1 cellular context compared by ENCODE assay signal in the genomic region with DNA sequence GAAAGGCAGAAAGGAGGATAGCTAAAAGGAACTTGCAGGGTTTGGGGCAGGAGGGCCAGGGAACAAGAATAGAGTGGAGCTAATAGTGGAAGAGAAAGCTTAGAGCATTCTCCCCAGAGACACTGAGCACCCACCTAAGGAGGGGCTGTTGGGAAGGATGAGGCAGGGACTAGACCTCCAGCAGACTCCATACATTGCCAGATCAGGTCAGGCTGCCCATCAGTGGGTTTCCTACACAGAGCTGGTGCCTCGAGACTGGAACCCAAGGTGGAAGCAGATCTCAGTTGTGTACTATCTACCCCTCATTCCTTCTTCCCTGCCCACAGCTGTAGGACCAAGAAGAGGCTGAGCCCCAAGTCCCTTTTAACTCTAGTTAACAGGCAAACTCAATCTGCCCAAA.
TF ChIP-seq lines count a peak whose summit lies in the region.

No MANE protein-coding gene starts in this region.

TF ChIP-seq in WTC11, 78 proteins besides CTCF, POLR2A, EP300 and RAD21 (continued from another document):
- TF ChIP-seq, protein P1, sequence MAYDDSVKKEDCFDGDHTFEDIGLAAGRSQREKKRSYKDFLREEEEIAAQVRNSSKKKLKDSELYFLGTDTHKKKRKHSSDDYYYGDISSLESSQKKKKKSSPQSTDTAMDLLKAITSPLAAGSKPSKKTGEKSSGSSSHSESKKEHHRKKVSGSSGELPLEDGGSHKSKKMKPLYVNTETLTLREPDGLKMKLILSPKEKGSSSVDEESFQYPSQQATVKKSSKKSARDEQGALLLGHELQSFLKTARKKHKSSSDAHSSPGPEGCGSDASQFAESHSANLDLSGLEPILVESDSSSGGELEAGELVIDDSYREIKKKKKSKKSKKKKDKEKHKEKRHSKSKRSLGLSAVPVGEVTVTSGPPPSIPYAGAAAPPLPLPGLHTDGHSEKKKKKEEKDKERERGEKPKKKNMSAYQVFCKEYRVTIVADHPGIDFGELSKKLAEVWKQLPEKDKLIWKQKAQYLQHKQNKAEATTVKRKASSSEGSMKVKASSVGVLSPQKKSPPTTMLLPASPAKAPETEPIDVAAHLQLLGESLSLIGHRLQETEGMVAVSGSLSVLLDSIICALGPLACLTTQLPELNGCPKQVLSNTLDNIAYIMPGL (CRISPR knock-in tag; IDR thresholded peaks at IDR 0.05): no peak
- TF ChIP-seq NR3C1 (CRISPR knock-in tag; conservative IDR thresholded peaks at IDR 0.05; ENCODE audit: low read depth): no peak
- no peak for TF ChIP-seq NFE2L1 (CRISPR knock-in tag; IDR thresholded peaks at IDR 0.05)
- TF ChIP-seq MYBL2 (CRISPR knock-in tag; IDR thresholded peaks at IDR 0.05): no peak
- TF ChIP-seq, protein P2, sequence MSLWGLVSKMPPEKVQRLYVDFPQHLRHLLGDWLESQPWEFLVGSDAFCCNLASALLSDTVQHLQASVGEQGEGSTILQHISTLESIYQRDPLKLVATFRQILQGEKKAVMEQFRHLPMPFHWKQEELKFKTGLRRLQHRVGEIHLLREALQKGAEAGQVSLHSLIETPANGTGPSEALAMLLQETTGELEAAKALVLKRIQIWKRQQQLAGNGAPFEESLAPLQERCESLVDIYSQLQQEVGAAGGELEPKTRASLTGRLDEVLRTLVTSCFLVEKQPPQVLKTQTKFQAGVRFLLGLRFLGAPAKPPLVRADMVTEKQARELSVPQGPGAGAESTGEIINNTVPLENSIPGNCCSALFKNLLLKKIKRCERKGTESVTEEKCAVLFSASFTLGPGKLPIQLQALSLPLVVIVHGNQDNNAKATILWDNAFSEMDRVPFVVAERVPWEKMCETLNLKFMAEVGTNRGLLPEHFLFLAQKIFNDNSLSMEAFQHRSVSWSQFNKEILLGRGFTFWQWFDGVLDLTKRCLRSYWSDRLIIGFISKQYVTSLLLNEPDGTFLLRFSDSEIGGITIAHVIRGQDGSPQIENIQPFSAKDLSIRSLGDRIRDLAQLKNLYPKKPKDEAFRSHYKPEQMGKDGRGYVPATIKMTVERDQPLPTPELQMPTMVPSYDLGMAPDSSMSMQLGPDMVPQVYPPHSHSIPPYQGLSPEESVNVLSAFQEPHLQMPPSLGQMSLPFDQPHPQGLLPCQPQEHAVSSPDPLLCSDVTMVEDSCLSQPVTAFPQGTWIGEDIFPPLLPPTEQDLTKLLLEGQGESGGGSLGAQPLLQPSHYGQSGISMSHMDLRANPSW (CRISPR knock-in tag; conservative IDR thresholded peaks at IDR 0.05; ENCODE audit: low read depth): no peak
- TF ChIP-seq TEAD4 (CRISPR knock-in tag; IDR thresholded peaks at IDR 0.05): no peak
- TF ChIP-seq, protein P3, sequence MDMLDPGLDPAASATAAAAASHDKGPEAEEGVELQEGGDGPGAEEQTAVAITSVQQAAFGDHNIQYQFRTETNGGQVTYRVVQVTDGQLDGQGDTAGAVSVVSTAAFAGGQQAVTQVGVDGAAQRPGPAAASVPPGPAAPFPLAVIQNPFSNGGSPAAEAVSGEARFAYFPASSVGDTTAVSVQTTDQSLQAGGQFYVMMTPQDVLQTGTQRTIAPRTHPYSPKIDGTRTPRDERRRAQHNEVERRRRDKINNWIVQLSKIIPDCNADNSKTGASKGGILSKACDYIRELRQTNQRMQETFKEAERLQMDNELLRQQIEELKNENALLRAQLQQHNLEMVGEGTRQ (CRISPR knock-in tag; IDR thresholded peaks at IDR 0.05): no peak
- TF ChIP-seq ATF1 (CRISPR knock-in tag; IDR thresholded peaks at IDR 0.05): no peak
- no peak for TF ChIP-seq MXD4 (CRISPR knock-in tag; IDR thresholded peaks at IDR 0.05; ENCODE audit: borderline replicate concordance)
- TF ChIP-seq, protein P4, sequence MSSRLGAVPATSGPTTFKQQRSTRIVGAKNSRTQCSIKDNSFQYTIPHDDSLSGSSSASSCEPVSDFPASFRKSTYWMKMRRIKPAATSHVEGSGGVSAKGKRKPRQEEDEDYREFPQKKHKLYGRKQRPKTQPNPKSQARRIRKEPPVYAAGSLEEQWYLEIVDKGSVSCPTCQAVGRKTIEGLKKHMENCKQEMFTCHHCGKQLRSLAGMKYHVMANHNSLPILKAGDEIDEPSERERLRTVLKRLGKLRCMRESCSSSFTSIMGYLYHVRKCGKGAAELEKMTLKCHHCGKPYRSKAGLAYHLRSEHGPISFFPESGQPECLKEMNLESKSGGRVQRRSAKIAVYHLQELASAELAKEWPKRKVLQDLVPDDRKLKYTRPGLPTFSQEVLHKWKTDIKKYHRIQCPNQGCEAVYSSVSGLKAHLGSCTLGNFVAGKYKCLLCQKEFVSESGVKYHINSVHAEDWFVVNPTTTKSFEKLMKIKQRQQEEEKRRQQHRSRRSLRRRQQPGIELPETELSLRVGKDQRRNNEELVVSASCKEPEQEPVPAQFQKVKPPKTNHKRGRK (CRISPR knock-in tag; IDR thresholded peaks at IDR 0.05; ENCODE audit: borderline replicate concordance): no peak
- TF ChIP-seq PRRX2 (CRISPR knock-in tag; IDR thresholded peaks at IDR 0.05): no peak
